In genomic region chr2:208548689-208549088, GRCh38 we compare ENCODE assay signal across 33 cellular contexts.
"Had no signal": no experiment of that assay in that cellular context is flagged by ENCODE, and none has a peak within 500 bp of the region (broad histone marks: within the 10 kb centered on the region; RNA-seq: fewer than 3 reads in every experiment).

No MANE protein-coding gene starts in this region.

- H3K4me3 ChIP-seq: ascending aorta, breast epithelium, coronary artery, dorsolateral prefrontal cortex, esophagus muscularis mucosa, gastrocnemius medialis, heart left ventricle had no signal

- H3K4me1 ChIP-seq: ascending aorta, breast epithelium, esophagus muscularis mucosa, foreskin keratinocyte, gastrocnemius medialis, heart left ventricle had no signal

- H3K27ac Mint-ChIP-seq: activated CD8-positive, alpha-beta memory T cell treated with anti-CD3 and anti-CD28 coated beads, Interleukin-2, amount 10 ng/mL, durations not matched to agents 7 days and 5 days; activated CD8-positive, alpha-beta T cell treated with anti-CD3 and anti-CD28 coated beads, Interleukin-2, amount 10 ng/mL, durations not matched to agents 7 days and 5 days; activated naive CD4-positive, alpha-beta T cell treated with anti-CD3 and anti-CD28 coated beads, Interleukin-2, amount 10 ng/mL, durations not matched to agents 7 days and 5 days; activated naive CD4-positive, alpha-beta T cell treated with anti-CD3 and anti-CD28 coated beads, Interleukin-2, amount 50 U/mL, for 72 hours; activated naive CD8-positive, alpha-beta T cell treated with anti-CD3 and anti-CD28 coated beads, Interleukin-2, amount 10 ng/mL, durations not matched to agents 7 days and 5 days; activated T-cell treated with anti-CD3 and anti-CD28 coated beads, Interleukin-2, amount 50 U/mL, for 24 hours; activated T-cell treated with anti-CD3 and anti-CD28 coated beads, Interleukin-2, amount 50 U/mL, for 72 hours; brain; dendritic cell treated with granulocyte-macrophage colony-stimulating factor and Interleukin-4, amounts not matched to agents 40 ng/mL and 50 ng/mL, for 4 days; endodermal cell; T-helper 17 cell; T-helper 2 cell treated with Interferon-gamma antibody and Interleukin-4, amounts not matched to agents 5 μg/mL and 100 μg/mL, for 36 hours had no signal

- H3K36me3 Mint-ChIP-seq: activated CD8-positive, alpha-beta memory T cell treated with anti-CD3 and anti-CD28 coated beads, Interleukin-2, amount 10 ng/mL, durations not matched to agents 7 days and 5 days; activated naive CD4-positive, alpha-beta T cell treated with anti-CD3 and anti-CD28 coated beads, Interleukin-2, amount 10 ng/mL, durations not matched to agents 7 days and 5 days; activated naive CD4-positive, alpha-beta T cell treated with anti-CD3 and anti-CD28 coated beads, Interleukin-2, amount 50 U/mL, for 72 hours; activated naive CD8-positive, alpha-beta T cell treated with anti-CD3 and anti-CD28 coated beads, Interleukin-2, amount 10 ng/mL, durations not matched to agents 7 days and 5 days; brain had no signal

- H3K9me3 ChIP-seq: gastrocnemius medialis had no signal

- H3K27ac ChIP-seq: ascending aorta, breast epithelium, coronary artery, dorsolateral prefrontal cortex, esophagus muscularis mucosa, foreskin keratinocyte, gastrocnemius medialis, heart left ventricle had no signal

- H3K4me3 Mint-ChIP-seq: activated CD8-positive, alpha-beta memory T cell treated with anti-CD3 and anti-CD28 coated beads, Interleukin-2, amount 10 ng/mL, durations not matched to agents 7 days and 5 days; activated CD8-positive, alpha-beta T cell treated with anti-CD3 and anti-CD28 coated beads, Interleukin-2, amount 10 ng/mL, durations not matched to agents 7 days and 5 days; activated naive CD4-positive, alpha-beta T cell treated with anti-CD3 and anti-CD28 coated beads, Interleukin-2, amount 10 ng/mL, durations not matched to agents 7 days and 5 days; activated naive CD8-positive, alpha-beta T cell treated with anti-CD3 and anti-CD28 coated beads, Interleukin-2, amount 10 ng/mL, durations not matched to agents 7 days and 5 days; activated T-cell treated with anti-CD3 and anti-CD28 coated beads, Interleukin-2, amount 50 U/mL, for 24 hours; activated T-cell treated with anti-CD3 and anti-CD28 coated beads, Interleukin-2, amount 50 U/mL, for 72 hours; brain; central memory CD8-positive, alpha-beta T cell; dendritic cell treated with granulocyte-macrophage colony-stimulating factor and Interleukin-4, amounts not matched to agents 40 ng/mL and 50 ng/mL, for 4 days; endodermal cell; T-helper 17 cell; T-helper 2 cell treated with Interferon-gamma antibody and Interleukin-4, amounts not matched to agents 5 μg/mL and 100 μg/mL, for 36 hours had no signal

- H3K9me3 Mint-ChIP-seq: activated naive CD4-positive, alpha-beta T cell treated with anti-CD3 and anti-CD28 coated beads, Interleukin-2, amount 10 ng/mL, durations not matched to agents 7 days and 5 days; central memory CD8-positive, alpha-beta T cell; dendritic cell treated with granulocyte-macrophage colony-stimulating factor and Interleukin-4, amounts not matched to agents 40 ng/mL and 50 ng/mL, for 4 days; T-helper 2 cell treated with Interferon-gamma antibody and Interleukin-4, amounts not matched to agents 5 μg/mL and 100 μg/mL, for 36 hours had no signal

- H3K27me3 ChIP-seq: ascending aorta, breast epithelium, esophagus muscularis mucosa, foreskin keratinocyte, gastrocnemius medialis, heart left ventricle had no signal

- DNase-seq: activated CD4-positive, alpha-beta T cell treated with anti-CD3 and anti-CD28 coated beads for 4 hours; activated CD4-positive, alpha-beta T cell treated with anti-CD3 and anti-CD28 coated beads, Interleukin-2, amount 50 U/mL, for 1 hour; activated CD4-positive, alpha-beta T cell treated with anti-CD3 and anti-CD28 coated beads, Interleukin-2, amount 50 U/mL, for 48 hours; activated CD4-positive, CD25-positive, alpha-beta regulatory T cell; activated CD4-positive, CD25-positive, alpha-beta regulatory T cell treated with anti-CD3 and anti-CD28 coated beads, Interleukin-2, amount 50 U/mL, for 72 hours; activated CD8-positive, alpha-beta memory T cell treated with anti-CD3 and anti-CD28 coated beads, Interleukin-2, amount 10 ng/mL, durations not matched to agents 7 days and 5 days; activated CD8-positive, alpha-beta memory T cell treated with anti-CD3 and anti-CD28 coated beads, Interleukin-2, amount 50 U/mL, for 4 hours; activated CD8-positive, alpha-beta T cell treated with anti-CD3 and anti-CD28 coated beads, Interleukin-2, amount 10 ng/mL, durations not matched to agents 7 days and 5 days; activated gamma-delta T cell; activated naive CD4-positive, alpha-beta T cell; activated naive CD4-positive, alpha-beta T cell treated with anti-CD3 and anti-CD28 coated beads, Interleukin-2, amount 10 ng/mL, durations not matched to agents 7 days and 5 days; activated naive CD8-positive, alpha-beta T cell treated with anti-CD3 and anti-CD28 coated beads, Interleukin-2, amount 10 ng/mL, durations not matched to agents 7 days and 5 days; activated T-cell treated with anti-CD3 and anti-CD28 coated beads, Interleukin-2, amount 50 U/mL, for 24 hours; activated T-cell treated with anti-CD3 and anti-CD28 coated beads, Interleukin-2, amount 50 U/mL, for 72 hours; dorsolateral prefrontal cortex; effector memory CD4-positive, alpha-beta T cell; endodermal cell; foreskin keratinocyte; gastrocnemius medialis; glutamatergic neuron; heart left ventricle; T-helper 1 cell; T-helper 17 cell; T1000 had no signal

- H3K27me3 Mint-ChIP-seq: activated CD8-positive, alpha-beta memory T cell treated with anti-CD3 and anti-CD28 coated beads, Interleukin-2, amount 10 ng/mL, durations not matched to agents 7 days and 5 days; activated naive CD4-positive, alpha-beta T cell treated with anti-CD3 and anti-CD28 coated beads, Interleukin-2, amount 10 ng/mL, durations not matched to agents 7 days and 5 days; activated naive CD8-positive, alpha-beta T cell treated with anti-CD3 and anti-CD28 coated beads, Interleukin-2, amount 10 ng/mL, durations not matched to agents 7 days and 5 days; activated T-cell treated with anti-CD3 and anti-CD28 coated beads, Interleukin-2, amount 50 U/mL, for 24 hours; central memory CD8-positive, alpha-beta T cell; dendritic cell treated with granulocyte-macrophage colony-stimulating factor and Interleukin-4, amounts not matched to agents 40 ng/mL and 50 ng/mL, for 4 days; T-helper 17 cell had no signal

- ATAC-seq: activated CD8-positive, alpha-beta memory T cell treated with anti-CD3 and anti-CD28 coated beads, Interleukin-2, amount 10 ng/mL, durations not matched to agents 7 days and 5 days; activated CD8-positive, alpha-beta T cell treated with anti-CD3 and anti-CD28 coated beads, Interleukin-2, amount 10 ng/mL, durations not matched to agents 7 days and 5 days; activated naive CD4-positive, alpha-beta T cell treated with anti-CD3 and anti-CD28 coated beads, Interleukin-2, amount 50 U/mL, for 72 hours; activated T-cell treated with anti-CD3 and anti-CD28 coated beads, Interleukin-2, amount 50 U/mL, for 72 hours; foreskin keratinocyte; gastrocnemius medialis; heart left ventricle; T-helper 17 cell had no signal

- H3K36me3 ChIP-seq: ascending aorta, breast epithelium, esophagus muscularis mucosa, gastrocnemius medialis, heart left ventricle had no signal

- H3K4me1 Mint-ChIP-seq: activated CD8-positive, alpha-beta memory T cell treated with anti-CD3 and anti-CD28 coated beads, Interleukin-2, amount 10 ng/mL, durations not matched to agents 7 days and 5 days; activated naive CD4-positive, alpha-beta T cell treated with anti-CD3 and anti-CD28 coated beads, Interleukin-2, amount 10 ng/mL, durations not matched to agents 7 days and 5 days; activated naive CD8-positive, alpha-beta T cell treated with anti-CD3 and anti-CD28 coated beads, Interleukin-2, amount 10 ng/mL, durations not matched to agents 7 days and 5 days; brain; central memory CD8-positive, alpha-beta T cell; T-helper 17 cell had no signal
